ENCODE assay signal across 23 cellular contexts in the genomic region with DNA sequence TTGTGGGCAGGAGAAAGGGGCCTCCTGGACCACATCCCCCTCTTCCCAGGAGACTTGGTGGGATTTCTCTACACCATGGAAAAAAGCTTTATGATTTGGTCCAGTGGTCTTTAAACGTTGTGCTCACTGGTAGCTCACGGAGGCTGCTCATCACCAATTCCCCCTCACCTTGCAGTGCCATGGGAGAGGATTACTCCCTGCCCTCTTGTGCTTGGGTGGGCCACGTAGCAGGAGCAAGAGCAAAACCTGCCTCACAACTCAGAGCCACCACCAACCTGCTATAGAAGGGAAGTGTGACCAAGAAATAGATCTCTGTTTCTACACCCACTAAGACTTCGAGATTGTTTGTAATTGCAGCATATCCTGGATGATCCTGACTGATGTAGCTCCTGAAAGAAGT. TPM values are rescaled to one million over a fixed set of nuclear protein-coding genes. Genes with fewer than 3 reads are reported as not detected.
DNase-seq lines count a peak whose midpoint lies in the region; TF ChIP-seq lines count a peak whose summit lies in the region.
"Had no signal": no experiment of that assay in that cellular context is flagged by ENCODE, and none has a peak within 500 bp of the region (broad histone marks: within the 10 kb centered on the region; RNA-seq: fewer than 3 reads in every experiment).

No MANE protein-coding gene starts in this region.

- peak overlapping the region; percentile 66 for H2BK5ac ChIP-seq in neuronal stem cell (ENCODE audit: low read length)

- no peak overlapping the region for H3K14ac ChIP-seq in neuronal stem cell (ENCODE audit: low read length)

- peaks cover 0 to 8% (median 0%) of the 10 kb centered on the region in 11 experiments; a peak in 4 of 22 replicates for H3K27me3 ChIP-seq in BLaER1 treated with 17β-estradiol and CSF1 and Interleukin-3, amounts not matched to agents 10 nM and 100 nM
- peaks cover 0 to 20% (median 3%) of the 10 kb centered on the region in 3 experiments for H3K27me3 ChIP-seq in neuronal stem cell (ENCODE audit: control insufficient read depth in 3 of 3, insufficient read depth in 3 of 3, low read depth in 1 of 3, low read length in 3 of 3)
- peaks cover 0 to 32% (median 14%) of the 10 kb centered on the region in 7 donors for H3K27me3 ChIP-seq in spleen (replicated peaks in 1 of 7)
- peaks cover 0 to 32% (median 6%) of the 10 kb centered on the region in 4 donors for H3K27me3 ChIP-seq in esophagus muscularis mucosa
- H3K27me3 ChIP-seq: BE2C had no signal

- no peak overlapping the region for H3K9ac ChIP-seq in BLaER1 treated with 17β-estradiol and CSF1 and Interleukin-3, amounts not matched to agents 10 nM and 100 nM
- H3K9ac ChIP-seq in neuronal stem cell (ENCODE audit: low read depth, low read length, poor library complexity): no peak overlapping the region

- intact Hi-C loops in spleen (cut with DNase I; ENCODE audit: low total_unique reads) (no loop called here), esophagus muscularis mucosa (cut with DNase I) (no loop called here)

- WGBS in neuronal stem cell (ENCODE audit: extremely low coverage in 2 of 2, insufficient read length in 2 of 2, insufficient replicate concordance in 1 of 2), 2 donors: no CpG with 5 or more reads among the region's 4 CpGs
- 64 to 83% (median 69%) methylated on average over 4 of the region's 4 CpGs for WGBS in spleen, 5 donors
- WGBS in esophagus muscularis mucosa: 78% methylated on average over 4 of the region's 4 CpGs

- H4K91ac ChIP-seq in neuronal stem cell (ENCODE audit: low read depth, low read length, poor library complexity): no peak overlapping the region

- no peak for TF ChIP-seq CTCF in spleen (IDR thresholded peaks at IDR 0.05 in 8 of 11, conservative IDR thresholded peaks at IDR 0.05 in 3 of 11)
- TF ChIP-seq CTCF in esophagus muscularis mucosa (IDR thresholded peaks at IDR 0.05): no peak

- H2AFZ ChIP-seq in neuronal stem cell (ENCODE audit: low read length): no peak overlapping the region

- H3K4me1 ChIP-seq in BLaER1 treated with 17β-estradiol and CSF1 and Interleukin-3, amounts not matched to agents 10 nM and 100 nM: peaks cover 5 to 75% (median 55%) of the 10 kb centered on the region in 10 experiments; a peak in 17 of 20 replicates
- H3K4me1 ChIP-seq in neuronal stem cell (ENCODE audit: control insufficient read depth in 2 of 2, insufficient read depth in 1 of 2, low read depth in 1 of 2, low read length in 2 of 2): peaks cover 2 to 4% of the 10 kb centered on the region in 2 donors
- H3K4me1 ChIP-seq in spleen: peaks cover 2 to 24% (median 12%) of the 10 kb centered on the region in 6 donors
- peaks cover 0 to 5% (median 2%) of the 10 kb centered on the region in 4 donors for H3K4me1 ChIP-seq in esophagus muscularis mucosa
- H3K4me1 ChIP-seq: BE2C had no signal

- no peak for TF ChIP-seq EP300 in esophagus muscularis mucosa (IDR thresholded peaks at IDR 0.05)

- no peak overlapping the region for H3K18ac ChIP-seq in neuronal stem cell (ENCODE audit: low read length)

- peak overlapping the region; percentile 84 for H2BK12ac ChIP-seq in neuronal stem cell (ENCODE audit: low read length)

- TF ChIP-seq POLR2A in spleen (IDR thresholded peaks at IDR 0.05) (no peak), esophagus muscularis mucosa (IDR thresholded peaks at IDR 0.05; ENCODE audit: low read depth) (no peak)

- H2BK15ac ChIP-seq in neuronal stem cell (ENCODE audit: low read length): no peak overlapping the region

- no peak overlapping the region for H2AK5ac ChIP-seq in neuronal stem cell (ENCODE audit: low read depth, low read length)

- DNase-seq in neuronal stem cell (ENCODE audit: low spot score) (no peak), spleen (peak; percentile 23), GM19238 (ENCODE audit: insufficient read length, low spot score) (no peak), esophagus muscularis mucosa (ENCODE audit: extremely low spot score) (no peak)
- no peak for DNase-seq in central memory CD4-positive, alpha-beta T cell
- DNase-seq: 8988T; ACHN; BE2C; C1 segment of cervical spinal cord; CD4-positive, alpha-beta memory T cell; CD4-positive, CD25-positive, alpha-beta regulatory T cell; CD8-positive, alpha-beta memory T cell; COR-L47; DMS 273 treated with DMSO at 0.1 percent for 48 hours; DMS153; DMS53; DMS79; DND-41; EL; GDM1 had no signal

- H2BK120ac ChIP-seq in neuronal stem cell (ENCODE audit: low read depth, low read length): no peak overlapping the region

- H3K79me1 ChIP-seq in neuronal stem cell (ENCODE audit: low read depth, low read length): no peaks in the 10 kb centered on the region

- H3K9me3 ChIP-seq in BLaER1 treated with 17β-estradiol and CSF1 and Interleukin-3, amounts not matched to agents 10 nM and 100 nM (replicated peaks in 1 of 11): no peaks in the 10 kb centered on the region
- H3K9me3 ChIP-seq in neuronal stem cell (replicated peaks in 1 of 2; ENCODE audit: control insufficient read depth in 2 of 2, insufficient read depth in 1 of 2, low read depth in 1 of 2, low read length in 2 of 2) (no peaks in the 10 kb centered on the region), spleen (no peaks in the 10 kb centered on the region), esophagus muscularis mucosa (no peaks in the 10 kb centered on the region)
- H3K9me3 ChIP-seq: BE2C had no signal

- H4K8ac ChIP-seq in neuronal stem cell (ENCODE audit: low read depth, low read length): no peak overlapping the region

- no peak overlapping the region for H3K27ac ChIP-seq in BLaER1 treated with 17β-estradiol and CSF1 and Interleukin-3, amounts not matched to agents 10 nM and 100 nM
- H3K27ac ChIP-seq in neuronal stem cell (replicated peaks; ENCODE audit: low read length) (no peak overlapping the region), spleen (no peak overlapping the region), esophagus muscularis mucosa (replicated peaks in 1 of 4) (no peak overlapping the region)

- no peak overlapping the region for H3K23ac ChIP-seq in neuronal stem cell (ENCODE audit: low read depth, low read length, poor library complexity)

- no peak overlapping the region for H3K4ac ChIP-seq in neuronal stem cell (ENCODE audit: low read length)

- no peak overlapping the region for H3K4me3 ChIP-seq in BLaER1 treated with 17β-estradiol and CSF1 and Interleukin-3, amounts not matched to agents 10 nM and 100 nM
- H3K4me3 ChIP-seq in neuronal stem cell (ENCODE audit: low read length in 2 of 2): no peak overlapping the region
- no peak overlapping the region for H3K4me3 ChIP-seq in spleen
- H3K4me3 ChIP-seq in esophagus muscularis mucosa: no peak overlapping the region
- H3K4me3 ChIP-seq: GM12878 had no signal

- peak overlapping the region in 7 of 11 experiments; percentile 3 to 86 (median 53); a peak in 12 of 22 replicates for H3K4me2 ChIP-seq in BLaER1 treated with 17β-estradiol and CSF1 and Interleukin-3, amounts not matched to agents 10 nM and 100 nM
- no peak overlapping the region for H3K4me2 ChIP-seq in neuronal stem cell (ENCODE audit: insufficient read depth, low read length, poor library complexity, severe bottlenecking)

- H3K36me3 ChIP-seq in BLaER1 treated with 17β-estradiol and CSF1 and Interleukin-3, amounts not matched to agents 10 nM and 100 nM: no peaks in the 10 kb centered on the region
- H3K36me3 ChIP-seq in neuronal stem cell (replicated peaks in 1 of 2; ENCODE audit: control insufficient read depth in 2 of 2, insufficient read depth in 2 of 2, low read length in 2 of 2): no peaks in the 10 kb centered on the region
- no peaks in the 10 kb centered on the region for H3K36me3 ChIP-seq in spleen
- no peaks in the 10 kb centered on the region for H3K36me3 ChIP-seq in esophagus muscularis mucosa
- H3K36me3 ChIP-seq: BE2C had no signal

- H4K20me1 ChIP-seq in BLaER1 treated with 17β-estradiol and CSF1 and Interleukin-3, amounts not matched to agents 10 nM and 100 nM: no peaks in the 10 kb centered on the region; a peak in 1 of 22 replicates

RNA-seq across cellular contexts. Expression of a gene that starts 42.2 kb away (rescaled TPM):
- polyA plus RNA-seq in neuronal stem cell (2013, experiment 1 of 2): 2.4 TPM
- 2.5 TPM for polyA plus RNA-seq in neuronal stem cell (2013, experiment 2 of 2)
- total RNA-seq in spleen (1 to 10 TPM; 2.2 to 6.6 (median 4.1) TPM), esophagus muscularis mucosa (1 to 10 TPM; 1.7 to 4.3 (median 2.2) TPM)
- 1 to 10 TPM; 1.2 to 4.3 (median 2.2) TPM for polyA plus RNA-seq in spleen
- polyA plus RNA-seq: CD14-positive monocyte had no signal

RNA-seq across cellular contexts. Expression of a gene that starts 59.7 kb away (rescaled TPM):
- polyA plus RNA-seq in neuronal stem cell (2013, experiment 1 of 2): 19.2 TPM
- 19.2 TPM for polyA plus RNA-seq in neuronal stem cell (2013, experiment 2 of 2)
- total RNA-seq in spleen: 10 to 100 TPM; 32.3 to 52.8 (median 36.3) TPM
- 10 to 100 TPM; 22.2 to 37.9 (median 23.3) TPM for polyA plus RNA-seq in spleen
- total RNA-seq in esophagus muscularis mucosa: 10 to 100 TPM; 43.2 to 53.9 (median 45.4) TPM
